Comparison of ENCODE assay signal across 8 cellular contexts in genomic region chr1:248862695-248863010, GRCh38. TPM values are rescaled to one million over a fixed set of nuclear protein-coding genes. Genes with fewer than 3 reads are reported as not detected.
A peak's percentile ranks its signal among the peaks of the same experiment; 100 is the strongest.
DNase-seq lines count a peak whose midpoint lies in the region; ATAC-seq and TF ChIP-seq lines count a peak whose summit lies in the region.

No MANE protein-coding gene starts in this region.

- peaks cover 2% of the 10 kb centered on the region for H3K4me1 ChIP-seq in right cardiac atrium (ENCODE audit: control insufficient read depth, insufficient read depth, low read length)

- 14% methylated on average over 4 of the region's 4 CpGs for WGBS in right cardiac atrium

- peak; percentile 0 for ATAC-seq in GM18858 (IDR thresholded peaks at IDR 0.05; ENCODE audit: unreplicated experiment)
- peak; percentile 2 for ATAC-seq in HG02678 (IDR thresholded peaks at IDR 0.05; ENCODE audit: unreplicated experiment)
- ATAC-seq in right cardiac atrium, result no peak
- ATAC-seq in stimulated activated naive CD8-positive, alpha-beta T cell treated with anti-CD3 and anti-CD28 coated beads, Interleukin-15, amount 100 ng/mL, for 72 hours, result peak; percentile 36

- no peak for DNase-seq in SK-N-MC (ENCODE audit: low read depth, low spot score)
- DNase-seq in right cardiac atrium, result no peak
- DNase-seq in stimulated activated naive CD8-positive, alpha-beta T cell treated with anti-CD3 and anti-CD28 coated beads, Interleukin-15, amount 100 ng/mL, for 72 hours, result no peak
- no peak for DNase-seq in DMS79 (lab: John Stamatoyannopoulos, UW)
- no peak for DNase-seq in HEK293T (ENCODE audit: extremely low spot score)
- DNase-seq in MV-4-11 (lab: John Stamatoyannopoulos, UW), result no peak

- H3K4me3 ChIP-seq in SK-N-MC (peak overlapping the region; percentile 72), right cardiac atrium (ENCODE audit: low read length) (peak overlapping the region; percentile 51)

- H3K36me3 ChIP-seq in SK-N-MC (ENCODE audit: insufficient read depth, low read length), result no peaks in the 10 kb centered on the region

- intact Hi-C loops in right cardiac atrium (cut with DNase I), result no loop called here

- peaks cover 42% of the 10 kb centered on the region for H3K4me1 Mint-ChIP-seq in stimulated activated naive CD8-positive, alpha-beta T cell treated with anti-CD3 and anti-CD28 coated beads, Interleukin-15, amount 100 ng/mL, for 72 hours

- peak overlapping the region; percentile 30 to 73 for H3K27ac Mint-ChIP-seq in stimulated activated naive CD8-positive, alpha-beta T cell treated with anti-CD3 and anti-CD28 coated beads, Interleukin-15, amount 100 ng/mL, for 72 hours

- H3K27me3 Mint-ChIP-seq in stimulated activated naive CD8-positive, alpha-beta T cell treated with anti-CD3 and anti-CD28 coated beads, Interleukin-15, amount 100 ng/mL, for 72 hours, result no peaks in the 10 kb centered on the region

- H3K9ac ChIP-seq in SK-N-MC (ENCODE audit: insufficient read length), result no peak overlapping the region

- POLR2A ChIA-PET in HEK293T (lab: Yijun Ruan, JAX), result no interaction called here

- H3K27ac ChIP-seq in SK-N-MC (no peak overlapping the region), right cardiac atrium (ENCODE audit: low read length) (peak overlapping the region; percentile 40)

- H3K9me3 Mint-ChIP-seq in stimulated activated naive CD8-positive, alpha-beta T cell treated with anti-CD3 and anti-CD28 coated beads, Interleukin-15, amount 100 ng/mL, for 72 hours, result no peaks in the 10 kb centered on the region

- peak overlapping the region; percentile 88 to 93 for H3K4me3 Mint-ChIP-seq in stimulated activated naive CD8-positive, alpha-beta T cell treated with anti-CD3 and anti-CD28 coated beads, Interleukin-15, amount 100 ng/mL, for 72 hours

- H3K27me3 ChIP-seq in right cardiac atrium (ENCODE audit: control insufficient read depth, insufficient read depth), result no peaks in the 10 kb centered on the region

- CTCF ChIA-PET in HEK293T (lab: Yijun Ruan, JAX), result no interaction called here

- H3K9me3 ChIP-seq in SK-N-MC (ENCODE audit: low read depth, low read length) (no peaks in the 10 kb centered on the region), right cardiac atrium (ENCODE audit: control insufficient read depth, low read length) (no peaks in the 10 kb centered on the region)

TF ChIP-seq in HEK293T, 16 proteins besides CTCF, POLR2A, EP300 and RAD21:
- TF ChIP-seq FOXA1 (IDR thresholded peaks at IDR 0.05), result no peak
- TF ChIP-seq L3MBTL2 (conservative IDR thresholded peaks at IDR 0.05), result no peak
- TF ChIP-seq SUZ12 (IDR thresholded peaks at IDR 0.05), result no peak
- TF ChIP-seq HDGF (IDR thresholded peaks at IDR 0.05; ENCODE audit: borderline replicate concordance), result no peak
- no peak for TF ChIP-seq CTBP1 (IDR thresholded peaks at IDR 0.05; ENCODE audit: borderline replicate concordance)
- TF ChIP-seq NFRKB (IDR thresholded peaks at IDR 0.05), result no peak
- no peak for TF ChIP-seq ZNF384 (IDR thresholded peaks at IDR 0.05)
- TF ChIP-seq FOXM1 (IDR thresholded peaks at IDR 0.05; ENCODE audit: borderline replicate concordance), result no peak
- no peak for TF ChIP-seq ELF4 (IDR thresholded peaks at IDR 0.05)
- no peak for TF ChIP-seq TARDBP (IDR thresholded peaks at IDR 0.05)
- no peak for TF ChIP-seq ARNT (IDR thresholded peaks at IDR 0.05)
- TF ChIP-seq FOXK2 (IDR thresholded peaks at IDR 0.05), result no peak
- TF ChIP-seq LEF1 (IDR thresholded peaks at IDR 0.05; ENCODE audit: borderline replicate concordance), result no peak
- no peak for TF ChIP-seq BHLHE40 (IDR thresholded peaks at IDR 0.05; ENCODE audit: borderline replicate concordance)
- no peak for TF ChIP-seq SP1 (IDR thresholded peaks at IDR 0.05)
- no peak for TF ChIP-seq PKNOX1 (IDR thresholded peaks at IDR 0.05)

RNA-seq across cellular contexts. Expression of gene ZNF692, which starts 3.8 kb away (rescaled TPM):
- total RNA-seq in right cardiac atrium, result 10 to 100 TPM; 12.8 to 27.2 (median 19.6) TPM
- 24.4 TPM for polyA plus RNA-seq in right cardiac atrium

RNA-seq across cellular contexts. Expression of gene ZNF672, which starts 24.6 kb away (rescaled TPM):
- 10 to 100 TPM; 34.6 to 52.7 (median 40.5) TPM for total RNA-seq in right cardiac atrium
- 29.3 TPM for polyA plus RNA-seq in right cardiac atrium

RNA-seq across cellular contexts. Expression of gene SH3BP5L, which starts 36.9 kb away (rescaled TPM):
- 10 to 100 TPM; 15.3 to 20.8 (median 18.0) TPM for total RNA-seq in right cardiac atrium
- polyA plus RNA-seq in right cardiac atrium, result 18.0 TPM

RNA-seq across cellular contexts. Expression of gene PGBD2, which starts 43.4 kb away (rescaled TPM):
- 1 to 10 TPM; 2.6 to 3.8 (median 2.7) TPM for total RNA-seq in right cardiac atrium
- polyA plus RNA-seq in right cardiac atrium, result 2.9 TPM

Comparison
In these comparisons a context has a peak if more than half of its experiments do, and no peak if none do; other contexts are left out.
1. ATAC-seq: peak in GM18858 (single experiment), HG02678 (single experiment) and stimulated activated naive CD8-positive, alpha-beta T cell treated with anti-CD3 and anti-CD28 coated beads, Interleukin-15, amount 100 ng/mL, for 72 hours (single experiment); none in right cardiac atrium (0 of 2).